8 cellular contexts compared by ENCODE assay signal in genomic region chr1:31788825-31789256, GRCh38. TPM values are rescaled to one million over a fixed set of nuclear protein-coding genes. Genes with fewer than 3 reads are reported as not detected.
A peak's percentile ranks its signal among the peaks of the same experiment; 100 is the strongest.
DNase-seq lines count a peak whose midpoint lies in the region; ATAC-seq and TF ChIP-seq lines count a peak whose summit lies in the region.

No MANE protein-coding gene starts in this region.

- no peaks in the 10 kb centered on the region for H4K20me1 ChIP-seq in PC-9 (ENCODE audit: insufficient read depth)

- no peaks in the 10 kb centered on the region for H3K79me2 ChIP-seq in PC-9 (ENCODE audit: low read depth)

- H3K18ac ChIP-seq in mesenchymal stem cell (ENCODE audit: low read depth in 1 of 2, low read length in 2 of 2): peak overlapping the region in 1 of 2 experiments; percentile 46

- H2AK5ac ChIP-seq in mesenchymal stem cell (ENCODE audit: low read length, severe bottlenecking): no peak overlapping the region

- H3K9me3 ChIP-seq in PC-9 (ENCODE audit: insufficient read depth, low read depth) (no peaks in the 10 kb centered on the region), mesenchymal stem cell (ENCODE audit: control insufficient read depth, low read length) (no peaks in the 10 kb centered on the region)

- H3K4me2 ChIP-seq in PC-9 (peak overlapping the region; percentile 91), mesenchymal stem cell (ENCODE audit: low read length, poor library complexity, severe bottlenecking) (peak overlapping the region; percentile 66)

- POLR2A ChIA-PET in activated CD4-positive, alpha-beta T cell treated with anti-CD3 and anti-CD28 coated beads, Interleukin-2, amount 10 ng/mL, durations not matched to agents 7 days and 5 days (lab: Charles Lee): no interaction called here
- POLR2A ChIA-PET in PC-9 (lab: Charles Lee; ENCODE audit: unreplicated experiment): interaction anchor here (0.6 to 0.7 kb wide), 7 partner anchors 88 to 748 kb away, joined by 3 to 17 read pairs (median 7); no protein-coding TSS in a partner anchor

- H3K36me3 ChIP-seq in PC-9 (ENCODE audit: low read depth) (no peaks in the 10 kb centered on the region), mesenchymal stem cell (ENCODE audit: control insufficient read depth in 1 of 2, insufficient read depth in 2 of 2, low read depth in 1 of 2, low read length in 2 of 2) (peaks cover 4 to 14% of the 10 kb centered on the region in 2 experiments)

- no peak overlapping the region for H2BK5ac ChIP-seq in mesenchymal stem cell (ENCODE audit: low read depth, low read length, poor library complexity, severe bottlenecking)

- no peak overlapping the region for H4K8ac ChIP-seq in mesenchymal stem cell (ENCODE audit: low read length)

- no peaks in the 10 kb centered on the region for H3K27me3 ChIP-seq in PC-9 (ENCODE audit: insufficient read depth, low read depth)
- no peaks in the 10 kb centered on the region for H3K27me3 ChIP-seq in mesenchymal stem cell (ENCODE audit: control insufficient read depth in 1 of 2, insufficient read depth in 1 of 2, low read length in 2 of 2)

- peaks cover 13% of the 10 kb centered on the region for H3K4me1 Mint-ChIP-seq in activated CD4-positive, alpha-beta T cell treated with anti-CD3 and anti-CD28 coated beads, Interleukin-2, amount 10 ng/mL, durations not matched to agents 7 days and 5 days
- peaks cover 30% of the 10 kb centered on the region for H3K4me1 Mint-ChIP-seq in type B pancreatic cell (ENCODE audit: unreplicated experiment)

- H3K4me3 ChIP-seq in PC-9: peak overlapping the region; percentile 65
- peak overlapping the region; percentile 82 for H3K4me3 ChIP-seq in coronary artery
- H3K4me3 ChIP-seq in mesenchymal stem cell (ENCODE audit: insufficient read depth in 1 of 2, low read depth in 1 of 2, low read length in 2 of 2): peak overlapping the region; percentile 54 to 86

- CTCF ChIA-PET in activated CD4-positive, alpha-beta T cell treated with anti-CD3 and anti-CD28 coated beads, Interleukin-2, amount 10 ng/mL, durations not matched to agents 7 days and 5 days (lab: Charles Lee): interaction anchor here (0.6 to 5.6 kb wide), 40 partner anchors 10 to 217 kb away, joined by 3 to 44 read pairs (median 4); partner anchors contain the start of genes ADGRB2, PEF1 and SPOCD1
- CTCF ChIA-PET in PC-9 (lab: Charles Lee): interaction anchor here (0.5 to 1.5 kb wide), 16 partner anchors 9 to 1070 kb away, joined by 3 to 14 read pairs (median 8); partner anchors contain the start of gene PEF1

- H3K4me3 Mint-ChIP-seq in activated CD4-positive, alpha-beta T cell treated with anti-CD3 and anti-CD28 coated beads, Interleukin-2, amount 10 ng/mL, durations not matched to agents 7 days and 5 days: peak overlapping the region; percentile 80
- peak overlapping the region; percentile 95 for H3K4me3 Mint-ChIP-seq in type B pancreatic cell

- no peak overlapping the region for H3K27ac ChIP-seq in PC-9
- H3K27ac ChIP-seq in coronary artery: peak overlapping the region; percentile 66 to 82
- peak overlapping the region; percentile 39 for H3K27ac ChIP-seq in mesenchymal stem cell (ENCODE audit: low read length, poor library complexity, severe bottlenecking)

- H2BK120ac ChIP-seq in mesenchymal stem cell (ENCODE audit: low read depth, low read length): no peak overlapping the region

- H3K9me2 ChIP-seq in PC-9 (ENCODE audit: insufficient read depth): no peaks in the 10 kb centered on the region

- TF ChIP-seq CTCF in PC-9 (conservative IDR thresholded peaks at IDR 0.05): no peak
- no peak for TF ChIP-seq CTCF in coronary artery (IDR thresholded peaks at IDR 0.05)
- TF ChIP-seq CTCF in type B pancreatic cell (conservative IDR thresholded peaks at IDR 0.05): no peak

- WGBS in mesenchymal stem cell: under 1% methylated on average over 22 of the region's 22 CpGs

- H3K4ac ChIP-seq in mesenchymal stem cell (ENCODE audit: low read depth in 1 of 2, low read length in 2 of 2): no peak overlapping the region

- H4K91ac ChIP-seq in mesenchymal stem cell (ENCODE audit: low read length): no peak overlapping the region

- peaks cover 20% of the 10 kb centered on the region for H3F3A ChIP-seq in PC-9 (ENCODE audit: insufficient read depth, low read depth)

- H3K14ac ChIP-seq in mesenchymal stem cell (ENCODE audit: low read length in 2 of 2): no peak overlapping the region

- no peak overlapping the region for H2BK15ac ChIP-seq in mesenchymal stem cell (ENCODE audit: low read depth, poor library complexity, severe bottlenecking)

- H3K27ac Mint-ChIP-seq in activated CD4-positive, alpha-beta T cell treated with anti-CD3 and anti-CD28 coated beads, Interleukin-2, amount 10 ng/mL, durations not matched to agents 7 days and 5 days: peak overlapping the region; percentile 93
- peak overlapping the region; percentile 93 for H3K27ac Mint-ChIP-seq in type B pancreatic cell

- H3K9ac ChIP-seq in mesenchymal stem cell (ENCODE audit: low read length): peak overlapping the region; percentile 91

- no peaks in the 10 kb centered on the region for H3K9me3 Mint-ChIP-seq in activated CD4-positive, alpha-beta T cell treated with anti-CD3 and anti-CD28 coated beads, Interleukin-2, amount 10 ng/mL, durations not matched to agents 7 days and 5 days
- H3K9me3 Mint-ChIP-seq in type B pancreatic cell: no peaks in the 10 kb centered on the region

- peaks cover 2% of the 10 kb centered on the region for H3K79me1 ChIP-seq in mesenchymal stem cell (replicated peaks; ENCODE audit: low read length, poor library complexity, severe bottlenecking)

- peaks cover 10% of the 10 kb centered on the region; the same call in 1 of the 2 replicates for H3K4me1 ChIP-seq in PC-9 (replicated peaks; ENCODE audit: insufficient read depth)
- H3K4me1 ChIP-seq in mesenchymal stem cell (ENCODE audit: control insufficient read depth, insufficient read depth, low read depth, low read length): peaks cover 8% of the 10 kb centered on the region

- H2AFZ ChIP-seq in PC-9: peak overlapping the region; percentile 87
- peak overlapping the region; percentile 74 for H2AFZ ChIP-seq in mesenchymal stem cell (ENCODE audit: low read depth, low read length)

- H2BK12ac ChIP-seq in mesenchymal stem cell (ENCODE audit: low read length in 2 of 2): no peak overlapping the region

- ATAC-seq in HG02884 (IDR thresholded peaks at IDR 0.05; ENCODE audit: unreplicated experiment): peak; percentile 14
- no peak for ATAC-seq in HG03039 (IDR thresholded peaks at IDR 0.05; ENCODE audit: unreplicated experiment)

- DNase-seq in activated CD4-positive, alpha-beta T cell treated with anti-CD3 and anti-CD28 coated beads, Interleukin-2, amount 10 ng/mL, durations not matched to agents 7 days and 5 days: no peak
- no peak for DNase-seq in activated CD4-positive, alpha-beta T cell treated with anti-CD3 and anti-CD28 coated beads, Interleukin-2, amount 50 U/mL, for 48 hours
- peak in 1 of 2 experiments; percentile 71 for DNase-seq in PC-9
- peak; percentile 84 for DNase-seq in coronary artery (ENCODE audit: low spot score)
- DNase-seq in mesenchymal stem cell: peak; percentile 84
- DNase-seq in type B pancreatic cell (ENCODE audit: extremely low spot score, unreplicated experiment): no peak

- intact Hi-C loops in PC-9 (cut with micrococcal nuclease; ENCODE audit: unreplicated experiment): loop anchor here (1.0 to 10.0 kb wide), 8 partner anchors 74 to 1070 kb away; no protein-coding TSS in a partner anchor

- BruUV-seq in PC-9 (replicated peaks; lab: Mats Ljungman, UMichigan): no TSS peak

- H3K23ac ChIP-seq in mesenchymal stem cell (ENCODE audit: low read length in 2 of 2): no peak overlapping the region

- no peaks in the 10 kb centered on the region for H3K27me3 Mint-ChIP-seq in activated CD4-positive, alpha-beta T cell treated with anti-CD3 and anti-CD28 coated beads, Interleukin-2, amount 10 ng/mL, durations not matched to agents 7 days and 5 days
- H3K27me3 Mint-ChIP-seq in type B pancreatic cell: peaks cover 8% of the 10 kb centered on the region

- H3K36me3 Mint-ChIP-seq in activated CD4-positive, alpha-beta T cell treated with anti-CD3 and anti-CD28 coated beads, Interleukin-2, amount 10 ng/mL, durations not matched to agents 7 days and 5 days (ENCODE audit: low read depth): no peaks in the 10 kb centered on the region
- H3K36me3 Mint-ChIP-seq in type B pancreatic cell: no peaks in the 10 kb centered on the region

RNA-seq across cellular contexts. Expression of gene ADGRB2, which starts 24.7 kb away (rescaled TPM):
- total RNA-seq in activated CD4-positive, alpha-beta T cell treated with anti-CD3 and anti-CD28 coated beads, Interleukin-2, amount 10 ng/mL, durations not matched to agents 7 days and 5 days: under 1 TPM; 0.27 to 0.31 TPM
- total RNA-seq in PC-9 (2021): 15.6 and 28.5 TPM in 2 replicates
- polyA plus RNA-seq in mesenchymal stem cell (2013, experiment 1 of 2): 6.1 TPM
- polyA plus RNA-seq in mesenchymal stem cell (2013, experiment 2 of 2): 5.3 TPM
- total RNA-seq in type B pancreatic cell (ENCODE audit: low replicate concordance): 3.2 and 14.2 TPM in 2 replicates

RNA-seq across cellular contexts. Expression of gene SPOCD1, which starts 27.0 kb away (rescaled TPM):
- under 1 TPM; 0.08 to 0.25 TPM for total RNA-seq in activated CD4-positive, alpha-beta T cell treated with anti-CD3 and anti-CD28 coated beads, Interleukin-2, amount 10 ng/mL, durations not matched to agents 7 days and 5 days
- total RNA-seq in PC-9 (2021) (10.2 and 14.6 TPM in 2 replicates), type B pancreatic cell (ENCODE audit: low replicate concordance) (0.52 and 1.1 TPM in 2 replicates)
- 20.4 TPM for polyA plus RNA-seq in mesenchymal stem cell (2013, experiment 1 of 2)
- 20.7 TPM for polyA plus RNA-seq in mesenchymal stem cell (2013, experiment 2 of 2)

Comparison
In these comparisons a context has a peak if more than half of its experiments do, and no peak if none do; other contexts are left out.
1. DNase-seq: peak in coronary artery (single experiment) and mesenchymal stem cell (single experiment); none in activated CD4-positive, alpha-beta T cell treated with anti-CD3 and anti-CD28 coated beads, Interleukin-2, amount 10 ng/mL, durations not matched to agents 7 days and 5 days (single experiment), activated CD4-positive, alpha-beta T cell treated with anti-CD3 and anti-CD28 coated beads, Interleukin-2, amount 50 U/mL, for 48 hours (0 of 2) and type B pancreatic cell (single experiment).
2. Peak in every context shown above with its lines, with median percentiles within 50 percentile points of each other: H3K4me3 ChIP-seq.